13 cellular contexts compared by ENCODE assay signal in the genomic region with DNA sequence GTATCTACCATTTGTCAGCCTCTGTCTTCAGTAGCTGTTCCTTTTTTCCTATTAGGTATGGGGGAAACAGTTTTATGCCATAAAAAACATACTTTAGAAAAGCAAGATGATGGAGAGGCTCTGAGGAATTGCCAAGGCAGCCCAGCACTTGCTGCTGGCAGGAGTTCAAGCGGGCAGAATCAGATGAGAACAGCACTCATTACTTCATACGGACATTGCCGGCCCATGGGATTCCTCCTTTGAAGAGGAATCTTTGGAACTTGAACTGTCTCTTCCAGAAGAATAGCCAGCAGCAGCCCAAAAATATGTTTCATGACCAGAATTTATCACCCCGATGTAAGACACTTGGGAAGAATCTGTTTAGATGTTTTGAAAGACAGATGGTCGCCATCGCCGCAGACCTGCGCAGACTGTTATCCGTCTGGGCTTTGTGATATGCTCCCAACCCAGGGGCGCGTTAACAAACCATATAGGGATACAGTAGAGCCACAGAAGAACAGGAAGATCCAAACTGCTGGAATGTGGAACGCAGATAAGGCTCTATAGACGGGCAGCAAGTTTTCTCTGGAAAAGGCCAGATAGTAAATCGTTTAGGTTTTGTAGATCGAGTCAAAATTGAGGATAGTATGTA. TPM values are rescaled to one million over a fixed set of nuclear protein-coding genes. Genes with fewer than 3 reads are reported as not detected.
DNase-seq lines count a peak whose midpoint lies in the region; ATAC-seq, FAIRE-seq and TF ChIP-seq lines count a peak whose summit lies in the region.
"Had no signal": no experiment of that assay in that cellular context is flagged by ENCODE, and none has a peak within 500 bp of the region (broad histone marks: within the 10 kb centered on the region; RNA-seq: fewer than 3 reads in every experiment).

No MANE protein-coding gene starts in this region.

- H3K4me3 ChIP-seq in heart right ventricle (peak overlapping the region in 1 of 10 donors; percentile 18), endothelial cell of umbilical vein (replicated peaks in 1 of 3; ENCODE audit: insufficient read depth in 1 of 3, low read depth in 1 of 3, low read length in 3 of 3) (peak overlapping the region in 1 of 3 experiments; percentile 16)

- peak overlapping the region; percentile 29 for H3K4me2 ChIP-seq in endothelial cell of umbilical vein (ENCODE audit: insufficient read depth, low read length)

- peaks cover 26% of the 10 kb centered on the region for H3K4me1 Mint-ChIP-seq in stimulated activated memory B cell treated with anti-CD40 and anti-IgM and Interleukin-4, amounts not matched to agents 10 μg/mL and 1 μg/mL and 100 μg/mL, for 72 hours

- 31 to 37% methylated on average over 15 of the region's 15 CpGs for WGBS in heart right ventricle, 2 donors

- H3K4me3 Mint-ChIP-seq in stimulated activated memory B cell treated with anti-CD40 and anti-IgM and Interleukin-4, amounts not matched to agents 10 μg/mL and 1 μg/mL and 100 μg/mL, for 72 hours = no peak overlapping the region

- peak overlapping the region; percentile 76 for H2AFZ ChIP-seq in endothelial cell of umbilical vein (ENCODE audit: low read depth, low read length)

- TF ChIP-seq POLR2A in endothelial cell of umbilical vein (IDR thresholded peaks at IDR 0.05; ENCODE audit: low read depth, low read length) = no peak

- FAIRE-seq in endothelial cell of umbilical vein (lab: Jason Lieb, UNC) = peak; percentile 26

- dilution Hi-C loops in endothelial cell of umbilical vein (cut with MboI; ENCODE audit: extremely low pct_ligation_motif_present, low sequenced_read_pairs) = no loop called here

- no peaks in the 10 kb centered on the region for H3K27me3 Mint-ChIP-seq in stimulated activated memory B cell treated with anti-CD40 and anti-IgM and Interleukin-4, amounts not matched to agents 10 μg/mL and 1 μg/mL and 100 μg/mL, for 72 hours

- H3K36me3 Mint-ChIP-seq in stimulated activated memory B cell treated with anti-CD40 and anti-IgM and Interleukin-4, amounts not matched to agents 10 μg/mL and 1 μg/mL and 100 μg/mL, for 72 hours = no peaks in the 10 kb centered on the region

- H3K27ac ChIP-seq in heart right ventricle = peak overlapping the region in 9 of 10 donors; percentile 9 to 86 (median 66)
- H3K27ac ChIP-seq in endothelial cell of umbilical vein (ENCODE audit: insufficient read depth, low read depth, low read length) = peak overlapping the region; percentile 3
- H3K27ac ChIP-seq in RWPE1 = no peak overlapping the region

- H3K27ac Mint-ChIP-seq in stimulated activated memory B cell treated with anti-CD40 and anti-IgM and Interleukin-4, amounts not matched to agents 10 μg/mL and 1 μg/mL and 100 μg/mL, for 72 hours = no peak overlapping the region

- H3K9ac ChIP-seq in endothelial cell of umbilical vein (replicated peaks; ENCODE audit: extremely low read depth, insufficient read depth, low read length) = peak overlapping the region; percentile 18

- intact Hi-C loops in heart right ventricle (cut with DNase I) (no loop called here), Right ventricle myocardium inferior (cut with DNase I) (no loop called here), endothelial cell of umbilical vein (cut with micrococcal nuclease) (loop anchor here (1.0 kb wide), 1 partner anchor 13 kb away; no protein-coding TSS in a partner anchor)

- no peak for DNase-seq in heart right ventricle
- DNase-seq in Right ventricle myocardium inferior (ENCODE audit: missing footprints) = no peak
- peak; percentile 75 for DNase-seq in endothelial cell of umbilical vein (ENCODE audit: low read depth, low spot score)
- DNase-seq in mucosa of gallbladder (ENCODE audit: low spot score) = peak; percentile 67
- DNase-seq in T-helper 2 cell = no peak
- no peak for DNase-seq in RWPE1 (ENCODE audit: low spot score)
- DNase-seq in Ammon's horn (ENCODE audit: low spot score) = no peak
- DNase-seq: ACHN; DND-41; NCI-H2227 treated with DMSO at 0.1 percent for 48 hours; stimulated activated CD4-positive, alpha-beta T cell treated with anti-CD3 and anti-CD28 coated beads, Interleukin-4, amount 100 ng/mL, for 24 hours had no signal

- POLR2A ChIA-PET in endothelial cell of umbilical vein (lab: Charles Lee) (no interaction called here), RWPE1 (lab: Yijun Ruan, JAX; ENCODE audit: low non-redundant PET) (no interaction called here)

- H3K27me3 ChIP-seq in heart right ventricle (no peaks in the 10 kb centered on the region), endothelial cell of umbilical vein (ENCODE audit: control insufficient read depth in 2 of 2, insufficient read depth in 2 of 2, low read length in 2 of 2) (no peaks in the 10 kb centered on the region)

- no peaks in the 10 kb centered on the region for H3K36me3 ChIP-seq in heart right ventricle
- H3K36me3 ChIP-seq in endothelial cell of umbilical vein (ENCODE audit: control insufficient read depth in 2 of 2, extremely low read depth in 1 of 2, insufficient read depth in 2 of 2, low read length in 2 of 2) = no peaks in the 10 kb centered on the region

- H3K4me1 ChIP-seq in heart right ventricle (peaks cover 5 to 63% (median 53%) of the 10 kb centered on the region in 9 donors), endothelial cell of umbilical vein (ENCODE audit: control insufficient read depth, extremely low read depth, insufficient read depth, low read length) (peaks cover 27% of the 10 kb centered on the region)

- CTCF ChIA-PET in endothelial cell of umbilical vein (lab: Charles Lee) = interaction anchor here (1.4 kb wide), 1 partner anchor 12 kb away, joined by 8 read pairs; no protein-coding TSS in a partner anchor
- CTCF ChIA-PET in RWPE1 (lab: Yijun Ruan, JAX) = interaction anchor here (0.6 kb wide), 1 partner anchor 1808 kb away, joined by 3 read pairs; no protein-coding TSS in a partner anchor

- no peaks in the 10 kb centered on the region for H3K9me3 Mint-ChIP-seq in stimulated activated memory B cell treated with anti-CD40 and anti-IgM and Interleukin-4, amounts not matched to agents 10 μg/mL and 1 μg/mL and 100 μg/mL, for 72 hours

- H3K9me3 ChIP-seq in heart right ventricle = no peaks in the 10 kb centered on the region
- H3K9me3 ChIP-seq in endothelial cell of umbilical vein (replicated peaks; ENCODE audit: control insufficient read depth, insufficient read depth, low read length) = no peaks in the 10 kb centered on the region

- no peak for ATAC-seq in heart right ventricle
- no peak for ATAC-seq in Right ventricle myocardium inferior
- no peak for ATAC-seq in stimulated activated memory B cell treated with anti-CD40 and anti-IgM and Interleukin-4, amounts not matched to agents 10 μg/mL and 1 μg/mL and 100 μg/mL, for 72 hours
- ATAC-seq: left colon had no signal

- TF ChIP-seq CTCF in heart right ventricle (IDR thresholded peaks at IDR 0.05) = no peak
- TF ChIP-seq CTCF in endothelial cell of umbilical vein (IDR thresholded peaks at IDR 0.05; ENCODE audit: extremely low read depth in 1 of 2, insufficient read depth in 1 of 2, low read depth in 1 of 2, low read length in 2 of 2) = no peak
- no peak for TF ChIP-seq CTCF in RWPE1 (conservative IDR thresholded peaks at IDR 0.05; ENCODE audit: low read depth)

- BruUV-seq in endothelial cell of umbilical vein (replicated peaks; lab: Mats Ljungman, UMichigan) = no TSS peak

- H3K79me2 ChIP-seq in endothelial cell of umbilical vein (ENCODE audit: control insufficient read depth, insufficient read depth, low read length) = peaks cover 4% of the 10 kb centered on the region

- no peaks in the 10 kb centered on the region for H3K9me1 ChIP-seq in endothelial cell of umbilical vein (replicated peaks; ENCODE audit: control insufficient read depth, extremely low read depth, insufficient read depth, low read length)

- H4K20me1 ChIP-seq in endothelial cell of umbilical vein (replicated peaks; ENCODE audit: control insufficient read depth, extremely low read depth, insufficient read depth, low read length) = no peaks in the 10 kb centered on the region

RNA-seq across cellular contexts. Expression of gene ADI1, which starts 3.6 kb away (rescaled TPM):
- total RNA-seq in heart right ventricle (100 to 1,000 TPM; 100 to 204 (median 175) TPM), Right ventricle myocardium inferior (160 TPM), endothelial cell of umbilical vein (42.6 and 49.7 TPM in 2 replicates), mucosa of gallbladder (223 TPM)
- polyA plus RNA-seq in heart right ventricle (100 to 1,000 TPM in 1 of 2 donors, 10 to 100 TPM in 1; 49.2 to 126 TPM), endothelial cell of umbilical vein (30.5 and 38.6 TPM in 2 replicates)
- polyA plus RNA-seq in endothelial cell of umbilical vein (2011; cell fraction: cytosol; rRNA removed) = 53.2 and 62.1 TPM in 2 replicates
- 39.2 and 42.6 TPM in 2 replicates for polyA plus RNA-seq in endothelial cell of umbilical vein (2011; cell fraction: nucleus; rRNA removed)
- polyA plus RNA-seq in endothelial cell of umbilical vein (2012) = 44.9 and 57.0 TPM in 2 replicates
- 23.4 and 25.1 TPM in 2 replicates for polyA minus RNA-seq in endothelial cell of umbilical vein
- 29.7 TPM for polyA minus RNA-seq in endothelial cell of umbilical vein (2011; cell fraction: cytosol; rRNA and poly(A)+ RNA removed)
- 12.2 and 17.3 TPM in 2 replicates for polyA minus RNA-seq in endothelial cell of umbilical vein (2011; cell fraction: nucleus; rRNA and poly(A)+ RNA removed)

RNA-seq across cellular contexts. Expression of gene RNASEH1, which starts 35.2 kb away (rescaled TPM):
- total RNA-seq in heart right ventricle (10 to 100 TPM; 17.3 to 24.0 (median 19.9) TPM), Right ventricle myocardium inferior (20.9 TPM), endothelial cell of umbilical vein (30.8 and 31.4 TPM in 2 replicates), mucosa of gallbladder (14.9 TPM)
- polyA plus RNA-seq in heart right ventricle (10 to 100 TPM in 1 of 2 donors, 1 to 10 TPM in 1; 8.7 to 15.3 TPM), endothelial cell of umbilical vein (8.3 and 12.8 TPM in 2 replicates)
- polyA plus RNA-seq in endothelial cell of umbilical vein (2011; cell fraction: cytosol; rRNA removed) = 15.5 and 17.7 TPM in 2 replicates
- polyA plus RNA-seq in endothelial cell of umbilical vein (2011; cell fraction: nucleus; rRNA removed) = 10.7 and 14.4 TPM in 2 replicates
- 26.7 and 36.1 TPM in 2 replicates for polyA plus RNA-seq in endothelial cell of umbilical vein (2012)
- 10.6 and 12.7 TPM in 2 replicates for polyA minus RNA-seq in endothelial cell of umbilical vein
- polyA minus RNA-seq in endothelial cell of umbilical vein (2011; cell fraction: cytosol; rRNA and poly(A)+ RNA removed) = 16.5 TPM
- polyA minus RNA-seq in endothelial cell of umbilical vein (2011; cell fraction: nucleus; rRNA and poly(A)+ RNA removed) = 6.1 and 6.9 TPM in 2 replicates

RNA-seq across cellular contexts. Expression of gene RPS7, which starts 52.1 kb away (rescaled TPM):
- total RNA-seq in heart right ventricle (100 to 1,000 TPM; 446 to 663 (median 505) TPM), Right ventricle myocardium inferior (657 TPM), endothelial cell of umbilical vein (1,506 and 1,544 TPM in 2 replicates), mucosa of gallbladder (690 TPM)
- polyA plus RNA-seq in heart right ventricle (1,000 to 10,000 TPM; 1,343 to 1,956 TPM), endothelial cell of umbilical vein (712 and 1,210 TPM in 2 replicates)
- 1,730 and 1,737 TPM in 2 replicates for polyA plus RNA-seq in endothelial cell of umbilical vein (2011; cell fraction: cytosol; rRNA removed)
- 533 and 585 TPM in 2 replicates for polyA plus RNA-seq in endothelial cell of umbilical vein (2011; cell fraction: nucleus; rRNA removed)
- polyA plus RNA-seq in endothelial cell of umbilical vein (2012) = 1,981 and 2,150 TPM in 2 replicates
- polyA minus RNA-seq in endothelial cell of umbilical vein = 252 and 276 TPM in 2 replicates
- 328 TPM for polyA minus RNA-seq in endothelial cell of umbilical vein (2011; cell fraction: cytosol; rRNA and poly(A)+ RNA removed)
- polyA minus RNA-seq in endothelial cell of umbilical vein (2011; cell fraction: nucleus; rRNA and poly(A)+ RNA removed) = 72.1 and 75.3 TPM in 2 replicates

Comparison
In these comparisons a context has a peak if more than half of its experiments do, and no peak if none do; other contexts are left out.
1. DNase-seq: peak in endothelial cell of umbilical vein (single experiment) and mucosa of gallbladder (single experiment); none in heart right ventricle (0 of 2), Right ventricle myocardium inferior (single experiment), T-helper 2 cell (0 of 5), RWPE1 (single experiment) and Ammon's horn (single experiment).